7 cellular contexts compared by ENCODE assay signal in genomic region chr3:74603292-74603691, GRCh38. TPM values are rescaled to one million over a fixed set of nuclear protein-coding genes. Genes with fewer than 3 reads are reported as not detected.
"Had no signal": no experiment of that assay in that cellular context is flagged by ENCODE, and none has a peak within 500 bp of the region (broad histone marks: within the 10 kb centered on the region; RNA-seq: fewer than 3 reads in every experiment).

No MANE protein-coding gene starts in this region.

- H3K27ac ChIP-seq: HL-60 had no signal

- H3K4me3 Mint-ChIP-seq: GM23338, H9 had no signal

- ATAC-seq: GM23338, HepG2, K562 had no signal

- DNase-seq: H9, HCEC 1CT, KG1 had no signal

- H3K4me1 Mint-ChIP-seq: GM23338, H9 had no signal

- H3K4me3 ChIP-seq: GM23338, K562 had no signal

- H3K27ac Mint-ChIP-seq: GM23338, H9 had no signal

RNA-seq across cellular contexts. Expression of gene CNTN3, which starts 11.2 kb away (rescaled TPM):
- total RNA-seq: H9, HepG2 had no signal
